15 cellular contexts compared by ENCODE assay signal in genomic region chr2:241410739-241411176, GRCh38. TPM values are rescaled to one million over a fixed set of nuclear protein-coding genes. Genes with fewer than 3 reads are reported as not detected.
A peak's percentile ranks its signal among the peaks of the same experiment; 100 is the strongest.
DNase-seq lines count a peak whose midpoint lies in the region; ATAC-seq and TF ChIP-seq lines count a peak whose summit lies in the region.
"Had no signal": no experiment of that assay in that cellular context is flagged by ENCODE, and none has a peak within 500 bp of the region (broad histone marks: within the 10 kb centered on the region; RNA-seq: fewer than 3 reads in every experiment).

No MANE protein-coding gene starts in this region.

- intact Hi-C loops in activated CD8-positive, alpha-beta T cell treated with anti-CD3 and anti-CD28 coated beads for 36 hours (cut with micrococcal nuclease): no loop called here
- intact Hi-C loops in dorsolateral prefrontal cortex (cut with DNase I): loop anchor here (5.0 to 10.0 kb wide), 2 partner anchors 56 to 152 kb away; partner anchors contain the start of gene FARP2 (in 1 of the 2)
- intact Hi-C loops in heart left ventricle (cut with DNase I): no loop called here

- no peaks in the 10 kb centered on the region for H3K9me3 ChIP-seq in mesodermal cell (ENCODE audit: control insufficient read depth, low read length)
- no peaks in the 10 kb centered on the region for H3K9me3 ChIP-seq in heart left ventricle
- H3K9me3 ChIP-seq: esophagus muscularis mucosa had no signal

- no peak for DNase-seq in activated CD8-positive, alpha-beta T cell treated with anti-CD3 and anti-CD28 coated beads, Interleukin-2, amount 10 ng/mL, durations not matched to agents 7 days and 5 days
- no peak for DNase-seq in activated CD8-positive, alpha-beta T cell treated with anti-CD3 and anti-CD28 coated beads for 36 hours
- DNase-seq in dorsolateral prefrontal cortex: peak in 9 of 10 donors; percentile 52 to 86 (median 70)
- no peak for DNase-seq in stimulated activated naive CD4-positive, alpha-beta T cell treated with Interleukin-2 at 50 U/mL for 16 hours (lab: John Stamatoyannopoulos, UW)
- no peak for DNase-seq in heart left ventricle
- DNase-seq in activated T-cell treated with anti-CD3 and anti-CD28 coated beads, Interleukin-2, amount 50 U/mL, for 24 hours: no peak
- DNase-seq: activated naive CD8-positive, alpha-beta T cell treated with anti-CD3 and anti-CD28 coated beads, Interleukin-2, amount 50 U/mL, for 24 hours; NCI-H2171 treated with DMSO at 0.1 percent for 48 hours; OCI-M1; stimulated activated CD4-positive, alpha-beta T cell treated with anti-CD3 and anti-CD28 coated beads, Interleukin-4, amount 100 ng/mL, for 1 hour had no signal

- H3K36me3 ChIP-seq in mesodermal cell (ENCODE audit: control insufficient read depth, insufficient read depth, low read length): peaks cover 63% of the 10 kb centered on the region
- peaks cover 2 to 91% (median 78%) of the 10 kb centered on the region in 9 donors for H3K36me3 ChIP-seq in heart left ventricle

- H3K4me1 Mint-ChIP-seq in activated CD8-positive, alpha-beta T cell treated with anti-CD3 and anti-CD28 coated beads, Interleukin-2, amount 10 ng/mL, durations not matched to agents 7 days and 5 days (ENCODE audit: low read depth): no peaks in the 10 kb centered on the region
- H3K4me1 Mint-ChIP-seq in activated CD8-positive, alpha-beta T cell treated with anti-CD3 and anti-CD28 coated beads for 36 hours (ENCODE audit: low read depth): peaks cover 4% of the 10 kb centered on the region
- H3K4me1 Mint-ChIP-seq in activated T-cell treated with anti-CD3 and anti-CD28 coated beads, Interleukin-2, amount 50 U/mL, for 24 hours (ENCODE audit: low read depth): peaks cover 6% of the 10 kb centered on the region

- H3K4me3 Mint-ChIP-seq in activated CD8-positive, alpha-beta T cell treated with anti-CD3 and anti-CD28 coated beads, Interleukin-2, amount 10 ng/mL, durations not matched to agents 7 days and 5 days: no peak overlapping the region
- H3K4me3 Mint-ChIP-seq in activated CD8-positive, alpha-beta T cell treated with anti-CD3 and anti-CD28 coated beads for 36 hours: no peak overlapping the region
- H3K4me3 Mint-ChIP-seq in activated T-cell treated with anti-CD3 and anti-CD28 coated beads, Interleukin-2, amount 50 U/mL, for 24 hours: no peak overlapping the region
- H3K4me3 Mint-ChIP-seq: activated naive CD8-positive, alpha-beta T cell treated with anti-CD3 and anti-CD28 coated beads, Interleukin-2, amount 50 U/mL, for 24 hours; T-helper 2 cell treated with Interferon-gamma antibody and Interleukin-4, amounts not matched to agents 5 μg/mL and 100 μg/mL, for 36 hours had no signal

- H3K36me3 Mint-ChIP-seq in activated CD8-positive, alpha-beta T cell treated with anti-CD3 and anti-CD28 coated beads, Interleukin-2, amount 10 ng/mL, durations not matched to agents 7 days and 5 days (ENCODE audit: low read depth): peaks cover 10% of the 10 kb centered on the region
- peaks cover 27% of the 10 kb centered on the region for H3K36me3 Mint-ChIP-seq in activated CD8-positive, alpha-beta T cell treated with anti-CD3 and anti-CD28 coated beads for 36 hours (ENCODE audit: low read depth)
- peaks cover 77% of the 10 kb centered on the region for H3K36me3 Mint-ChIP-seq in activated T-cell treated with anti-CD3 and anti-CD28 coated beads, Interleukin-2, amount 50 U/mL, for 24 hours (ENCODE audit: low read depth)

- no peaks in the 10 kb centered on the region for H3K27me3 ChIP-seq in dorsolateral prefrontal cortex
- H3K27me3 ChIP-seq in heart left ventricle: no peaks in the 10 kb centered on the region
- H3K27me3 ChIP-seq: esophagus muscularis mucosa had no signal

- ATAC-seq in activated CD8-positive, alpha-beta T cell treated with anti-CD3 and anti-CD28 coated beads, Interleukin-2, amount 10 ng/mL, durations not matched to agents 7 days and 5 days: no peak
- no peak for ATAC-seq in activated CD8-positive, alpha-beta T cell treated with anti-CD3 and anti-CD28 coated beads for 36 hours
- no peak for ATAC-seq in heart left ventricle
- no peak for ATAC-seq in GM18873 (IDR thresholded peaks at IDR 0.05; ENCODE audit: low FRiP score, unreplicated experiment)
- ATAC-seq: activated naive CD8-positive, alpha-beta T cell treated with anti-CD3 and anti-CD28 coated beads, Interleukin-2, amount 50 U/mL, for 24 hours had no signal

- H3K4me3 ChIP-seq in dorsolateral prefrontal cortex (peak overlapping the region in 7 of 59 donors; percentile 9 to 42 (median 21)), mesodermal cell (ENCODE audit: extremely low read depth, insufficient read depth, low read length, poor library complexity, severe bottlenecking) (no peak overlapping the region), heart left ventricle (no peak overlapping the region)
- H3K4me3 ChIP-seq: esophagus muscularis mucosa had no signal

- H3K27ac Mint-ChIP-seq in activated CD8-positive, alpha-beta T cell treated with anti-CD3 and anti-CD28 coated beads, Interleukin-2, amount 10 ng/mL, durations not matched to agents 7 days and 5 days: peak overlapping the region; percentile 1
- H3K27ac Mint-ChIP-seq in activated CD8-positive, alpha-beta T cell treated with anti-CD3 and anti-CD28 coated beads for 36 hours: no peak overlapping the region
- no peak overlapping the region for H3K27ac Mint-ChIP-seq in activated T-cell treated with anti-CD3 and anti-CD28 coated beads, Interleukin-2, amount 50 U/mL, for 24 hours
- H3K27ac Mint-ChIP-seq: activated naive CD8-positive, alpha-beta T cell treated with anti-CD3 and anti-CD28 coated beads, Interleukin-2, amount 50 U/mL, for 24 hours; T-helper 2 cell treated with Interferon-gamma antibody and Interleukin-4, amounts not matched to agents 5 μg/mL and 100 μg/mL, for 36 hours had no signal

- POLR2A ChIA-PET in activated CD8-positive, alpha-beta T cell treated with anti-CD3 and anti-CD28 coated beads, Interleukin-2, amount 10 ng/mL, durations not matched to agents 7 days and 5 days (lab: Charles Lee): no interaction called here
- POLR2A ChIA-PET in activated CD8-positive, alpha-beta T cell treated with anti-CD3 and anti-CD28 coated beads for 36 hours (lab: Charles Lee): no interaction called here

- CTCF ChIA-PET in activated CD8-positive, alpha-beta T cell treated with anti-CD3 and anti-CD28 coated beads, Interleukin-2, amount 10 ng/mL, durations not matched to agents 7 days and 5 days (lab: Charles Lee): no interaction called here
- CTCF ChIA-PET in activated CD8-positive, alpha-beta T cell treated with anti-CD3 and anti-CD28 coated beads for 36 hours (lab: Charles Lee): no interaction called here

- H3K4me1 ChIP-seq in mesodermal cell (ENCODE audit: control insufficient read depth, insufficient read depth, low read length, poor library complexity, severe bottlenecking) (no peaks in the 10 kb centered on the region), heart left ventricle (no peaks in the 10 kb centered on the region)
- H3K4me1 ChIP-seq: esophagus muscularis mucosa had no signal

- H3K9me3 Mint-ChIP-seq in activated CD8-positive, alpha-beta T cell treated with anti-CD3 and anti-CD28 coated beads, Interleukin-2, amount 10 ng/mL, durations not matched to agents 7 days and 5 days (ENCODE audit: insufficient read depth): no peaks in the 10 kb centered on the region
- H3K9me3 Mint-ChIP-seq in activated CD8-positive, alpha-beta T cell treated with anti-CD3 and anti-CD28 coated beads for 36 hours: no peaks in the 10 kb centered on the region
- H3K9me3 Mint-ChIP-seq in activated T-cell treated with anti-CD3 and anti-CD28 coated beads, Interleukin-2, amount 50 U/mL, for 24 hours: no peaks in the 10 kb centered on the region
- H3K9me3 Mint-ChIP-seq: activated naive CD8-positive, alpha-beta T cell treated with anti-CD3 and anti-CD28 coated beads, Interleukin-2, amount 50 U/mL, for 24 hours; T-helper 2 cell treated with Interferon-gamma antibody and Interleukin-4, amounts not matched to agents 5 μg/mL and 100 μg/mL, for 36 hours had no signal

- no peak for TF ChIP-seq CTCF in activated CD8-positive, alpha-beta T cell treated with anti-CD3 and anti-CD28 coated beads for 36 hours (IDR thresholded peaks at IDR 0.05)
- TF ChIP-seq CTCF in dorsolateral prefrontal cortex (IDR thresholded peaks at IDR 0.05 in 54 of 56, conservative IDR thresholded peaks at IDR 0.05 in 2 of 56; ENCODE audit: low read depth in 1 of 56, partially characterized antibody in 56 of 56) (peak in 9 of 56 donors; percentile 8 to 44 (median 16)), heart left ventricle (IDR thresholded peaks at IDR 0.05) (no peak)

- TF ChIP-seq POLR2A in heart left ventricle (IDR thresholded peaks at IDR 0.05): no peak

- 93 to 99% methylated on average over 9 of the region's 9 CpGs for WGBS in mesodermal cell (ENCODE audit: insufficient coverage in 2 of 2), 2 experiments
- 93 to 96% (median 95%) methylated on average over 9 of the region's 9 CpGs for WGBS in heart left ventricle, 4 donors

- no peaks in the 10 kb centered on the region for H3K27me3 Mint-ChIP-seq in activated CD8-positive, alpha-beta T cell treated with anti-CD3 and anti-CD28 coated beads, Interleukin-2, amount 10 ng/mL, durations not matched to agents 7 days and 5 days (ENCODE audit: low read depth)
- H3K27me3 Mint-ChIP-seq in activated CD8-positive, alpha-beta T cell treated with anti-CD3 and anti-CD28 coated beads for 36 hours: no peaks in the 10 kb centered on the region
- no peaks in the 10 kb centered on the region for H3K27me3 Mint-ChIP-seq in activated T-cell treated with anti-CD3 and anti-CD28 coated beads, Interleukin-2, amount 50 U/mL, for 24 hours
- H3K27me3 Mint-ChIP-seq: activated naive CD8-positive, alpha-beta T cell treated with anti-CD3 and anti-CD28 coated beads, Interleukin-2, amount 50 U/mL, for 24 hours had no signal

- H3K27ac ChIP-seq in dorsolateral prefrontal cortex (peak overlapping the region; percentile 29 to 96 (median 84)), mesodermal cell (ENCODE audit: low read depth, low read length, severe bottlenecking) (peak overlapping the region; percentile 6), heart left ventricle (no peak overlapping the region)
- H3K27ac ChIP-seq: esophagus muscularis mucosa, parathyroid adenoma had no signal

RNA-seq across cellular contexts. Expression of gene FARP2, which starts 54.7 kb away (rescaled TPM):
- 10 to 100 TPM; 19.3 to 22.7 TPM for total RNA-seq in activated CD8-positive, alpha-beta T cell treated with anti-CD3 and anti-CD28 coated beads, Interleukin-2, amount 10 ng/mL, durations not matched to agents 7 days and 5 days
- total RNA-seq in activated CD8-positive, alpha-beta T cell treated with anti-CD3 and anti-CD28 coated beads for 36 hours: 10 to 100 TPM; 31.9 to 32.8 TPM
- total RNA-seq in dorsolateral prefrontal cortex: 100 to 1,000 TPM in 1 of 120 experiments, 10 to 100 TPM in 119; 39.8 to 107 (median 67.7) TPM
- 23.3 TPM for polyA plus RNA-seq in mesodermal cell (2013, experiment 1 of 2)
- 26.1 TPM for polyA plus RNA-seq in mesodermal cell (2013, experiment 2 of 2)
- 10 to 100 TPM; 17.1 to 31.8 (median 21.9) TPM for total RNA-seq in heart left ventricle
- 10 to 100 TPM in 1 of 2 donors, 1 to 10 TPM in 1; 7.9 to 11.9 TPM for polyA plus RNA-seq in heart left ventricle

Comparison
In these comparisons a context has a peak if more than half of its experiments do, and no peak if none do; other contexts are left out.
1. DNase-seq: peak in dorsolateral prefrontal cortex (9 of 10); none in activated CD8-positive, alpha-beta T cell treated with anti-CD3 and anti-CD28 coated beads, Interleukin-2, amount 10 ng/mL, durations not matched to agents 7 days and 5 days (single experiment), activated CD8-positive, alpha-beta T cell treated with anti-CD3 and anti-CD28 coated beads for 36 hours (single experiment), stimulated activated naive CD4-positive, alpha-beta T cell treated with Interleukin-2 at 50 U/mL for 16 hours (single experiment), heart left ventricle (0 of 5) and activated T-cell treated with anti-CD3 and anti-CD28 coated beads, Interleukin-2, amount 50 U/mL, for 24 hours (single experiment).
2. H3K27ac ChIP-seq: peak in dorsolateral prefrontal cortex (59 of 59) and mesodermal cell (single experiment); none in heart left ventricle (0 of 12).
3. intact Hi-C loops: an anchor here in dorsolateral prefrontal cortex (5.0 to 10.0 kb wide); none called in activated CD8-positive, alpha-beta T cell treated with anti-CD3 and anti-CD28 coated beads for 36 hours and heart left ventricle.